Comparison of ENCODE assay signal across 8 cellular contexts in genomic region chr1:18875107-18875795, GRCh38. TPM values are rescaled to one million over a fixed set of nuclear protein-coding genes. Genes with fewer than 3 reads are reported as not detected.
DNase-seq lines count a peak whose midpoint lies in the region; ATAC-seq lines count a peak whose summit lies in the region.

No MANE protein-coding gene starts in this region.

- H3K36me3 Mint-ChIP-seq in effector memory CD8-positive, alpha-beta T cell (ENCODE audit: insufficient read depth), result peaks cover 4% of the 10 kb centered on the region

- H2AK5ac ChIP-seq in mesendoderm (ENCODE audit: low read length), result no peak overlapping the region

- H3K56ac ChIP-seq in mesendoderm (ENCODE audit: low read length), result no peak overlapping the region

- no peak overlapping the region for H2BK5ac ChIP-seq in mesendoderm (ENCODE audit: low read length)

- WGBS in mesendoderm (ENCODE audit: extremely low coverage, insufficient coverage, low lambda C conversion rate), result no CpG with 5 or more reads among the region's 20 CpGs

- H3K27ac Mint-ChIP-seq in effector memory CD8-positive, alpha-beta T cell, result peak overlapping the region in 1 of 2 donors; percentile 29

- no peak overlapping the region for H4K8ac ChIP-seq in mesendoderm (ENCODE audit: low read depth, low read length)

- H2BK15ac ChIP-seq in mesendoderm (replicated peaks; ENCODE audit: low read depth), result no peak overlapping the region

- H3K4me1 ChIP-seq in mesendoderm (ENCODE audit: control insufficient read depth, low read depth, low read length), result no peaks in the 10 kb centered on the region

- H3K4me3 Mint-ChIP-seq in effector memory CD8-positive, alpha-beta T cell, result no peak overlapping the region

- H3K9ac ChIP-seq in mesendoderm (ENCODE audit: low read length), result no peak overlapping the region

- H3K36me3 ChIP-seq in H7 (replicated peaks; ENCODE audit: control insufficient read depth, insufficient read depth, low read length), result no peaks in the 10 kb centered on the region; the same call in 1 of the 2 replicates
- no peaks in the 10 kb centered on the region for H3K36me3 ChIP-seq in mesendoderm (ENCODE audit: control insufficient read depth, insufficient read depth, low read length)

- no peaks in the 10 kb centered on the region for H3K79me1 ChIP-seq in mesendoderm (ENCODE audit: low read length)

- H3K4ac ChIP-seq in mesendoderm (ENCODE audit: low read depth, low read length), result no peak overlapping the region

- no peak overlapping the region for H3K18ac ChIP-seq in mesendoderm (ENCODE audit: low read length)

- H3K27ac ChIP-seq in mesendoderm (ENCODE audit: low read depth, low read length), result no peak overlapping the region

- H3K27me3 Mint-ChIP-seq in effector memory CD8-positive, alpha-beta T cell, result peaks cover 0 to under 1% of the 10 kb centered on the region in 2 donors

- no peaks in the 10 kb centered on the region for H3K9me3 Mint-ChIP-seq in effector memory CD8-positive, alpha-beta T cell

- H3K27me3 ChIP-seq in H7 (ENCODE audit: control insufficient read depth, insufficient read depth, low read length), result no peaks in the 10 kb centered on the region
- no peaks in the 10 kb centered on the region for H3K27me3 ChIP-seq in mesendoderm (ENCODE audit: insufficient read depth, low read length, poor library complexity)

- H3K4me2 ChIP-seq in mesendoderm (ENCODE audit: low read length), result no peak overlapping the region

- H3K4me3 ChIP-seq in H7 (ENCODE audit: insufficient read depth, low read depth, low read length) (no peak overlapping the region), mesendoderm (ENCODE audit: low read length) (no peak overlapping the region)

- no peaks in the 10 kb centered on the region for H3K79me2 ChIP-seq in mesendoderm (ENCODE audit: control insufficient read depth, insufficient read depth, low read length)

- no peak overlapping the region for H3K23ac ChIP-seq in mesendoderm (ENCODE audit: low read length)

- H2BK120ac ChIP-seq in mesendoderm (ENCODE audit: low read depth, low read length), result no peak overlapping the region

- DNase-seq in AG20443 (ENCODE audit: low spot score), result peak; percentile 93
- peak; percentile 98 for DNase-seq in H7
- DNase-seq in NCI-H82 (lab: John Stamatoyannopoulos, UW), result peak; percentile 94
- DNase-seq in activated CD8-positive, alpha-beta memory T cell treated with anti-CD3 and anti-CD28 coated beads for 1 hour (ENCODE audit: extremely low read depth in 1 of 2, low read depth in 1 of 2), result peak; percentile 18 to 50
- DNase-seq in effector memory CD8-positive, alpha-beta T cell, result peak; percentile 30 to 64 (median 46)
- peak; percentile 91 for DNase-seq in mesendoderm
- peak; percentile 48 for DNase-seq in stimulated activated CD8-positive, alpha-beta memory T cell treated with anti-CD3 and anti-CD28 coated beads, Interleukin-15, amount 100 ng/mL, for 1 hour (ENCODE audit: low read depth)
- no peak for DNase-seq in cortex of kidney (lab: John Stamatoyannopoulos, UW)

- no peaks in the 10 kb centered on the region for H3K4me1 Mint-ChIP-seq in effector memory CD8-positive, alpha-beta T cell (ENCODE audit: low read depth in 2 of 2)

- no peak overlapping the region for H4K5ac ChIP-seq in mesendoderm (ENCODE audit: low read length)

- ATAC-seq in effector memory CD8-positive, alpha-beta T cell (replicated peaks), result peak; percentile 56

RNA-seq across cellular contexts. Expression of gene TAS1R2, which starts 15.8 kb away (rescaled TPM):
- 0.07 and 0.28 TPM in 2 replicates for total RNA-seq in H7 (2014; rRNA removed; shearing (Covaris generic))
- polyA plus RNA-seq in mesendoderm (2013, experiment 1 of 2), result not detected
- not detected for polyA plus RNA-seq in mesendoderm (2013, experiment 2 of 2)

RNA-seq across cellular contexts. Expression of gene ALDH4A1, which starts 27.1 kb away (rescaled TPM):
- total RNA-seq in H7 (2014; rRNA removed; shearing (Covaris generic)), result 23.7 and 23.8 TPM in 2 replicates
- polyA plus RNA-seq in mesendoderm (2013, experiment 1 of 2), result 12.5 TPM
- polyA plus RNA-seq in mesendoderm (2013, experiment 2 of 2), result 11.6 TPM
